In genomic region chr1:169078163-169078883, GRCh38 we compare ENCODE assay signal across 20 cellular contexts.
"Had no signal": no experiment of that assay in that cellular context is flagged by ENCODE, and none has a peak within 500 bp of the region (broad histone marks: within the 10 kb centered on the region; RNA-seq: fewer than 3 reads in every experiment).

No MANE protein-coding gene starts in this region.

- DNase-seq: activated CD4-positive, alpha-beta T cell treated with anti-CD3 and anti-CD28 coated beads for 1 hour; activated CD4-positive, alpha-beta T cell treated with anti-CD3 and anti-CD28 coated beads, Interleukin-2, amount 50 U/mL, for 4 hours; activated CD8-positive, alpha-beta memory T cell treated with anti-CD3 and anti-CD28 coated beads, Interleukin-2, amount 10 ng/mL, durations not matched to agents 7 days and 5 days; activated naive CD4-positive, alpha-beta T cell treated with anti-CD3 and anti-CD28 coated beads, Interleukin-2, amount 10 ng/mL, durations not matched to agents 7 days and 5 days; activated T-cell treated with anti-CD3 and anti-CD28 coated beads, Interleukin-2, amount 50 U/mL, for 24 hours; dorsolateral prefrontal cortex; endodermal cell; hypothalamus; mesendoderm; stimulated activated CD4-positive, alpha-beta T cell treated with anti-CD3 and anti-CD28 coated beads, Interleukin-4, amount 100 ng/mL, for 24 hours; stimulated activated naive CD4-positive, alpha-beta T cell treated with Interleukin-2 at 50 U/mL for 16 hours; substantia nigra; T-helper 9 cell had no signal

- H3K4me1 Mint-ChIP-seq: activated CD8-positive, alpha-beta memory T cell treated with anti-CD3 and anti-CD28 coated beads, Interleukin-2, amount 10 ng/mL, durations not matched to agents 7 days and 5 days; activated naive CD4-positive, alpha-beta T cell treated with anti-CD3 and anti-CD28 coated beads, Interleukin-2, amount 10 ng/mL, durations not matched to agents 7 days and 5 days had no signal

- H3K9me3 ChIP-seq: ascending aorta, right atrium auricular region, tibial nerve, vagina had no signal

- H3K9me3 Mint-ChIP-seq: activated naive CD4-positive, alpha-beta T cell treated with anti-CD3 and anti-CD28 coated beads, Interleukin-2, amount 10 ng/mL, durations not matched to agents 7 days and 5 days; activated T-cell treated with anti-CD3 and anti-CD28 coated beads, Interleukin-2, amount 50 U/mL, for 24 hours; endodermal cell; natural killer cell treated with Interleukin-12 subunit alpha and Interleukin-12 subunit beta and Interleukin-15 and Interleukin-18, amount 100 ng/mL, for 72 hours had no signal

- H3K4me3 ChIP-seq: ascending aorta, dorsolateral prefrontal cortex, right atrium auricular region, skin epidermis, tibial nerve, vagina had no signal

- H3K4me3 Mint-ChIP-seq: activated CD8-positive, alpha-beta memory T cell treated with anti-CD3 and anti-CD28 coated beads, Interleukin-2, amount 10 ng/mL, durations not matched to agents 7 days and 5 days; activated naive CD4-positive, alpha-beta T cell treated with anti-CD3 and anti-CD28 coated beads, Interleukin-2, amount 10 ng/mL, durations not matched to agents 7 days and 5 days; activated T-cell treated with anti-CD3 and anti-CD28 coated beads, Interleukin-2, amount 50 U/mL, for 24 hours; endodermal cell; natural killer cell treated with Interleukin-12 subunit alpha and Interleukin-12 subunit beta and Interleukin-15 and Interleukin-18, amount 100 ng/mL, for 72 hours had no signal

- H3K4me1 ChIP-seq: right atrium auricular region, tibial nerve, vagina had no signal

- H3K36me3 Mint-ChIP-seq: activated CD8-positive, alpha-beta memory T cell treated with anti-CD3 and anti-CD28 coated beads, Interleukin-2, amount 10 ng/mL, durations not matched to agents 7 days and 5 days; activated naive CD4-positive, alpha-beta T cell treated with anti-CD3 and anti-CD28 coated beads, Interleukin-2, amount 10 ng/mL, durations not matched to agents 7 days and 5 days; natural killer cell treated with Interleukin-12 subunit alpha and Interleukin-12 subunit beta and Interleukin-15 and Interleukin-18, amount 100 ng/mL, for 72 hours had no signal

- H3K27ac ChIP-seq: ascending aorta, right atrium auricular region, skin epidermis, tibial nerve, vagina had no signal

- H3K27me3 Mint-ChIP-seq: activated CD8-positive, alpha-beta memory T cell treated with anti-CD3 and anti-CD28 coated beads, Interleukin-2, amount 10 ng/mL, durations not matched to agents 7 days and 5 days; activated naive CD4-positive, alpha-beta T cell treated with anti-CD3 and anti-CD28 coated beads, Interleukin-2, amount 10 ng/mL, durations not matched to agents 7 days and 5 days; activated T-cell treated with anti-CD3 and anti-CD28 coated beads, Interleukin-2, amount 50 U/mL, for 24 hours; progenitor cell of endocrine pancreas had no signal

- H3K27me3 ChIP-seq: ascending aorta, dorsolateral prefrontal cortex, right atrium auricular region, tibial nerve, vagina had no signal

- H3K36me3 ChIP-seq: ascending aorta, right atrium auricular region, tibial nerve, vagina had no signal

- H3K27ac Mint-ChIP-seq: activated CD8-positive, alpha-beta memory T cell treated with anti-CD3 and anti-CD28 coated beads, Interleukin-2, amount 10 ng/mL, durations not matched to agents 7 days and 5 days; activated naive CD4-positive, alpha-beta T cell treated with anti-CD3 and anti-CD28 coated beads, Interleukin-2, amount 10 ng/mL, durations not matched to agents 7 days and 5 days; activated T-cell treated with anti-CD3 and anti-CD28 coated beads, Interleukin-2, amount 50 U/mL, for 24 hours; endodermal cell; natural killer cell treated with Interleukin-12 subunit alpha and Interleukin-12 subunit beta and Interleukin-15 and Interleukin-18, amount 100 ng/mL, for 72 hours; progenitor cell of endocrine pancreas had no signal

- ATAC-seq: activated CD8-positive, alpha-beta memory T cell treated with anti-CD3 and anti-CD28 coated beads, Interleukin-2, amount 10 ng/mL, durations not matched to agents 7 days and 5 days; natural killer cell treated with Interleukin-12 subunit alpha and Interleukin-12 subunit beta and Interleukin-15 and Interleukin-18, amount 100 ng/mL, for 72 hours had no signal
